Comparison of ENCODE assay signal across 9 cellular contexts in genomic region chr21:36330904-36331303, GRCh38. TPM values are rescaled to one million over a fixed set of nuclear protein-coding genes. Genes with fewer than 3 reads are reported as not detected.
DNase-seq lines count a peak whose midpoint lies in the region; ATAC-seq and TF ChIP-seq lines count a peak whose summit lies in the region.
"Had no signal": no experiment of that assay in that cellular context is flagged by ENCODE, and none has a peak within 500 bp of the region (broad histone marks: within the 10 kb centered on the region; RNA-seq: fewer than 3 reads in every experiment).

No MANE protein-coding gene starts in this region.

- H3K27me3 Mint-ChIP-seq in H9 (ENCODE audit: low read depth) = no peaks in the 10 kb centered on the region
- no peaks in the 10 kb centered on the region for H3K27me3 Mint-ChIP-seq in activated CD8-positive, alpha-beta T cell treated with anti-CD3 and anti-CD28 coated beads, Interleukin-2, amount 10 ng/mL, durations not matched to agents 7 days and 5 days (ENCODE audit: low read depth)

- H4K5ac ChIP-seq in H9 (ENCODE audit: insufficient read length, low read depth, low read length) = no peak overlapping the region

- H3K27ac Mint-ChIP-seq in H9 = 0 out of 7 replicates have a peak overlapping the region, but pooled peaks of 1 of the 3 experiments have one; percentile 90
- H3K27ac Mint-ChIP-seq in activated CD8-positive, alpha-beta T cell treated with anti-CD3 and anti-CD28 coated beads, Interleukin-2, amount 10 ng/mL, durations not matched to agents 7 days and 5 days = peak overlapping the region; percentile 4

- H4K8ac ChIP-seq in H9 (replicated peaks; ENCODE audit: insufficient read length, low read depth, low read length) = no peak overlapping the region

- H3K79me1 ChIP-seq in H9 (ENCODE audit: insufficient read depth, low read depth, low read length, poor library complexity, severe bottlenecking) = peaks cover 18% of the 10 kb centered on the region

- no peak overlapping the region for H2BK5ac ChIP-seq in H9 (ENCODE audit: insufficient read length, low read length)

- H4K91ac ChIP-seq in H9 (ENCODE audit: insufficient read length, low read depth, low read length) = no peak overlapping the region

- DNase-seq in COR-L47 (lab: John Stamatoyannopoulos, UW) (peak; percentile 43), H9 (no peak), NCI-H69 (lab: John Stamatoyannopoulos, UW) (peak; percentile 64), fibroblast of mammary gland (ENCODE audit: low read depth) (peak; percentile 65), omental fat pad (ENCODE audit: low spot score) (no peak)
- peak; percentile 60 for DNase-seq in activated CD8-positive, alpha-beta T cell treated with anti-CD3 and anti-CD28 coated beads, Interleukin-2, amount 10 ng/mL, durations not matched to agents 7 days and 5 days

- no peak overlapping the region for H3K27ac ChIP-seq in H9 (ENCODE audit: insufficient read length, low read depth, low read length)
- H3K27ac ChIP-seq: SK-N-MC had no signal

- H3K4me1 Mint-ChIP-seq in H9 = peaks cover 5 to 9% of the 10 kb centered on the region in 2 experiments; a peak in 2 of 4 replicates
- peaks cover 31% of the 10 kb centered on the region for H3K4me1 Mint-ChIP-seq in activated CD8-positive, alpha-beta T cell treated with anti-CD3 and anti-CD28 coated beads, Interleukin-2, amount 10 ng/mL, durations not matched to agents 7 days and 5 days (ENCODE audit: low read depth)

- H3K79me2 ChIP-seq in H9 (ENCODE audit: insufficient read depth, low read length) = peaks cover 29% of the 10 kb centered on the region

- no peak overlapping the region for H3K4me2 ChIP-seq in H9 (ENCODE audit: insufficient read depth, insufficient read length, low read length)

- H2BK15ac ChIP-seq in H9 (ENCODE audit: low read depth, low read length) = no peak overlapping the region

- no peaks in the 10 kb centered on the region for H4K20me1 ChIP-seq in H9 (ENCODE audit: control insufficient read depth, insufficient read depth, insufficient read length)

- H3K56ac ChIP-seq in H9 (ENCODE audit: insufficient read length, low read depth, low read length) = no peak overlapping the region

- H2AFZ ChIP-seq in H9 (ENCODE audit: low read length) = no peak overlapping the region

- ATAC-seq in activated CD8-positive, alpha-beta T cell treated with anti-CD3 and anti-CD28 coated beads, Interleukin-2, amount 10 ng/mL, durations not matched to agents 7 days and 5 days = peak; percentile 88
- ATAC-seq in omental fat pad (ENCODE audit: low FRiP score) = peak; percentile 75
- ATAC-seq in GM18867 (IDR thresholded peaks at IDR 0.05; ENCODE audit: unreplicated experiment) = no peak
- ATAC-seq in HG03135 (IDR thresholded peaks at IDR 0.05; ENCODE audit: unreplicated experiment) = no peak

- H2BK20ac ChIP-seq in H9 (ENCODE audit: low read depth, low read length, poor library complexity, severe bottlenecking) = no peak overlapping the region

- H3T11ph ChIP-seq in H9 (ENCODE audit: low read length) = no peak overlapping the region

- no peak overlapping the region for H3K9ac ChIP-seq in H9 (ENCODE audit: extremely low read depth, insufficient read length, low read length)

- H3K9me3 ChIP-seq in H9 (ENCODE audit: control insufficient read depth, low read depth, low read length) = no peaks in the 10 kb centered on the region

- H3K18ac ChIP-seq in H9 (ENCODE audit: insufficient read length, low read depth, low read length) = no peak overlapping the region

- no peak overlapping the region for H3K4me3 ChIP-seq in fibroblast of mammary gland (ENCODE audit: control insufficient read depth, low read depth, low read length)
- H3K4me3 ChIP-seq: SK-N-MC had no signal

- H3K36me3 Mint-ChIP-seq in H9 (ENCODE audit: insufficient read depth in 1 of 3, low read depth in 3 of 3) = peaks cover 3 to 29% (median 26%) of the 10 kb centered on the region in 3 experiments; a peak in 6 of 7 replicates
- peaks cover 31% of the 10 kb centered on the region for H3K36me3 Mint-ChIP-seq in activated CD8-positive, alpha-beta T cell treated with anti-CD3 and anti-CD28 coated beads, Interleukin-2, amount 10 ng/mL, durations not matched to agents 7 days and 5 days (ENCODE audit: low read depth)

- no peak overlapping the region for H3K4me3 Mint-ChIP-seq in H9
- no peak overlapping the region for H3K4me3 Mint-ChIP-seq in activated CD8-positive, alpha-beta T cell treated with anti-CD3 and anti-CD28 coated beads, Interleukin-2, amount 10 ng/mL, durations not matched to agents 7 days and 5 days

- CTCF ChIA-PET in activated CD8-positive, alpha-beta T cell treated with anti-CD3 and anti-CD28 coated beads, Interleukin-2, amount 10 ng/mL, durations not matched to agents 7 days and 5 days (lab: Charles Lee) = interaction anchor here (0.7 to 4.6 kb wide), 14 partner anchors 9 to 195 kb away, joined by 3 to 31 read pairs (median 4); partner anchors contain the start of gene MORC3

- H3K9me3 Mint-ChIP-seq in H9 = no peaks in the 10 kb centered on the region
- no peaks in the 10 kb centered on the region for H3K9me3 Mint-ChIP-seq in activated CD8-positive, alpha-beta T cell treated with anti-CD3 and anti-CD28 coated beads, Interleukin-2, amount 10 ng/mL, durations not matched to agents 7 days and 5 days (ENCODE audit: insufficient read depth)

- H2BK12ac ChIP-seq in H9 (ENCODE audit: insufficient read length, low read depth, low read length) = no peak overlapping the region

- no peak overlapping the region for H3K14ac ChIP-seq in H9 (ENCODE audit: insufficient read depth, low read length)

- no peaks in the 10 kb centered on the region for H3K4me1 ChIP-seq in H9 (ENCODE audit: insufficient read depth, low read length)

- no peak overlapping the region for H3K4ac ChIP-seq in H9 (ENCODE audit: low read depth, low read length)

- no peaks in the 10 kb centered on the region for H3K27me3 ChIP-seq in H9 (ENCODE audit: insufficient read depth, low read length)

- no peak overlapping the region for H2BK120ac ChIP-seq in H9 (ENCODE audit: low read depth, low read length, poor library complexity, severe bottlenecking)

- H2AK5ac ChIP-seq in H9 (ENCODE audit: insufficient read length, low read length) = no peak overlapping the region

- WGBS in H9 (ENCODE audit: extremely low coverage, insufficient read length, low lambda C conversion rate) = no CpG with 5 or more reads among the region's 2 CpGs

- TF ChIP-seq CTCF in H9 (conservative IDR thresholded peaks at IDR 0.05) (peak; percentile 79), fibroblast of mammary gland (conservative IDR thresholded peaks at IDR 0.05; ENCODE audit: control insufficient read depth, insufficient read depth, low read depth, low read length) (peak; percentile 69), omental fat pad (IDR thresholded peaks at IDR 0.05) (no peak)

- H3K23me2 ChIP-seq in H9 (ENCODE audit: insufficient read length, low read depth, low read length, poor library complexity, severe bottlenecking) = no peaks in the 10 kb centered on the region

- POLR2A ChIA-PET in activated CD8-positive, alpha-beta T cell treated with anti-CD3 and anti-CD28 coated beads, Interleukin-2, amount 10 ng/mL, durations not matched to agents 7 days and 5 days (lab: Charles Lee) = interaction anchor here (2.2 kb wide), 1 partner anchor 11 kb away, joined by 7 read pairs; the partner anchor contains the start of gene MORC3

- H3K23ac ChIP-seq in H9 (ENCODE audit: insufficient read length, low read depth, low read length) = no peak overlapping the region

RNA-seq across cellular contexts. Expression of gene MORC3, which starts 10.9 kb away (rescaled TPM):
- total RNA-seq in H9 (2021) = 17.8 and 18.7 TPM in 2 replicates
- total RNA-seq in activated CD8-positive, alpha-beta T cell treated with anti-CD3 and anti-CD28 coated beads, Interleukin-2, amount 10 ng/mL, durations not matched to agents 7 days and 5 days = 10 to 100 TPM; 31.6 to 35.2 TPM
- total RNA-seq in omental fat pad = 10 to 100 TPM; 26.8 to 43.2 (median 34.1) TPM

RNA-seq across cellular contexts. Expression of gene CHAF1B, which starts 54.3 kb away (rescaled TPM):
- total RNA-seq in H9 (2021) = 19.3 and 21.7 TPM in 2 replicates
- 10 to 100 TPM; 27.4 to 28.1 TPM for total RNA-seq in activated CD8-positive, alpha-beta T cell treated with anti-CD3 and anti-CD28 coated beads, Interleukin-2, amount 10 ng/mL, durations not matched to agents 7 days and 5 days
- 1 to 10 TPM in 2 of 4 donors, under 1 TPM in 2; 0.75 to 1.3 (median 1.0) TPM for total RNA-seq in omental fat pad

Comparison
In these comparisons a context has a peak if more than half of its experiments do, and no peak if none do; other contexts are left out.
1. DNase-seq: peak in COR-L47 (single experiment), NCI-H69 (single experiment), activated CD8-positive, alpha-beta T cell treated with anti-CD3 and anti-CD28 coated beads, Interleukin-2, amount 10 ng/mL, durations not matched to agents 7 days and 5 days (single experiment) and fibroblast of mammary gland (single experiment); none in H9 (single experiment) and omental fat pad (single experiment).
2. CTCF ChIP-seq: peak in H9 (single experiment) and fibroblast of mammary gland (single experiment); none in omental fat pad (0 of 3).
3. ATAC-seq: peak in activated CD8-positive, alpha-beta T cell treated with anti-CD3 and anti-CD28 coated beads, Interleukin-2, amount 10 ng/mL, durations not matched to agents 7 days and 5 days (single experiment) and omental fat pad (single experiment); none in GM18867 (single experiment) and HG03135 (single experiment).